Comparison of ENCODE assay signal across 19 cellular contexts in the genomic region with DNA sequence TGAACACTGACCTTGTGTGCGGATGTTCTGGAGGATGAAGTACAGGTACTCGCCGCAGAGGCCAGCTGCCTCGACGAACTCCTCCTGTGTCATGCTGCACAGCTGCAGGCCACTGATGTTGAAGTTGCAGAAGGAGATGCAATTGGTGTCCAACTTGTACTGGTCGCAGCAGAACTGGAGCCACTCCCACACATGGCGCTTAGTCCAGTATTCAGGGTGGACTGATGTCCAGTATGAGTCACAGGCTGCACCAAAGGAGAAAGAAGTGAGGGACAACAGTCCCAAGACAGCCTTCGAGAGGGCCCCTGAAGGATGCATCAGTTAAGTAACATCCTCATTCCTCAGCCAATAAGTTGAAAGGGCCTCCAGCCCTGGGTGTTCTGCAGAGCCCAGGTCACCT. TPM values are rescaled to one million over a fixed set of nuclear protein-coding genes. Genes with fewer than 3 reads are reported as not detected.
A peak's percentile ranks its signal among the peaks of the same experiment; 100 is the strongest.
DNase-seq lines count a peak whose midpoint lies in the region; ATAC-seq, FAIRE-seq and TF ChIP-seq lines count a peak whose summit lies in the region.
"Had no signal": no experiment of that assay in that cellular context is flagged by ENCODE, and none has a peak within 500 bp of the region (broad histone marks: within the 10 kb centered on the region; RNA-seq: fewer than 3 reads in every experiment).

No MANE protein-coding gene starts in this region.

- no peak overlapping the region for H2BK15ac ChIP-seq in neuronal stem cell (ENCODE audit: low read length)

- CTCF ChIA-PET in K562 (lab: Yijun Ruan, JAX; ENCODE audit: low intra/inter-chr PET ratio) = interaction anchor here (1.1 to 2.7 kb wide), 4 partner anchors 127 to 398 kb away, joined by 3 to 14 read pairs (median 8); no protein-coding TSS in a partner anchor

- TF ChIP-seq EP300 in K562 (IDR thresholded peaks at IDR 0.05; ENCODE audit: low read length) = no peak

- in situ Hi-C loops in GM23248 (cut with MboI) = loop anchor here (10.0 kb wide), 1 partner anchor 319 kb away; no protein-coding TSS in a partner anchor
- in situ Hi-C loops in K562 (cut with MboI) = loop anchor here (25.0 kb wide), 1 partner anchor 681 kb away; no protein-coding TSS in a partner anchor

- H3K4me1 ChIP-seq in GM23248 (ENCODE audit: insufficient read depth) (no peaks in the 10 kb centered on the region), K562 (replicated peaks in 1 of 2; ENCODE audit: control insufficient read depth in 2 of 2, insufficient read depth in 2 of 2, low read length in 2 of 2) (peaks cover 0 to 4% of the 10 kb centered on the region in 2 experiments; a peak in 2 of 5 replicates), neuronal stem cell (ENCODE audit: control insufficient read depth in 2 of 2, insufficient read depth in 1 of 2, low read depth in 1 of 2, low read length in 2 of 2) (peaks cover 0 to 7% of the 10 kb centered on the region in 2 donors)
- H3K4me1 ChIP-seq: BLaER1 had no signal

- H4K8ac ChIP-seq in neuronal stem cell (ENCODE audit: low read depth, low read length) = no peak overlapping the region

- no peaks in the 10 kb centered on the region for H3K9me1 ChIP-seq in K562 (ENCODE audit: control insufficient read depth, insufficient read depth, low read length)

- H3K27me3 Mint-ChIP-seq in immature natural killer cell (ENCODE audit: low read depth in 3 of 3) = peaks cover 0 to 7% (median 5%) of the 10 kb centered on the region in 3 donors

- H2AFZ ChIP-seq in GM23248 = no peak overlapping the region
- H2AFZ ChIP-seq in K562 (ENCODE audit: low read depth, low read length) = no peak overlapping the region
- no peak overlapping the region for H2AFZ ChIP-seq in neuronal stem cell (ENCODE audit: low read length)

- no peak overlapping the region for H3K23ac ChIP-seq in neuronal stem cell (ENCODE audit: low read depth, low read length, poor library complexity)

- H2BK5ac ChIP-seq in neuronal stem cell (ENCODE audit: low read length) = no peak overlapping the region

- no peaks in the 10 kb centered on the region for H4K20me1 ChIP-seq in GM23248 (ENCODE audit: insufficient read depth)
- H4K20me1 ChIP-seq in K562 (replicated peaks; ENCODE audit: control insufficient read depth, insufficient read depth, low read length) = 0 out of 2 replicates have a peak, but pooled peaks cover 4% of the 10 kb centered on the region
- H4K20me1 ChIP-seq: BLaER1 had no signal

- H3K27ac Mint-ChIP-seq in immature natural killer cell = no peak overlapping the region
- H3K27ac Mint-ChIP-seq: CD14-positive monocyte; CD8-positive, alpha-beta memory T cell; H9; IgD-negative memory B cell had no signal

- no peak for TF ChIP-seq POLR2A in K562 (conservative IDR thresholded peaks at IDR 0.05)

- H3K4me3 ChIP-seq in GM23248 = no peak overlapping the region
- H3K4me3 ChIP-seq in K562 = no peak overlapping the region
- H3K4me3 ChIP-seq in neuronal stem cell (ENCODE audit: low read length in 2 of 2) = no peak overlapping the region
- H3K4me3 ChIP-seq: BLaER1 had no signal

- POLR2A ChIA-PET in K562 (lab: Yijun Ruan, JAX) = no interaction called here

- H2AK5ac ChIP-seq in neuronal stem cell (ENCODE audit: low read depth, low read length) = peak overlapping the region; percentile 16

- peak overlapping the region; percentile 53 for H3K18ac ChIP-seq in neuronal stem cell (ENCODE audit: low read length)

- intact Hi-C loops in K562 (cut with micrococcal nuclease) = loop anchor here (1.0 to 10.0 kb wide), 3 partner anchors 127 to 499 kb away; a partner anchor contains a TSS

- no peak overlapping the region for H3K4me2 ChIP-seq in GM23248 (ENCODE audit: unreplicated experiment)
- H3K4me2 ChIP-seq in K562 (ENCODE audit: insufficient read depth, low read length) = no peak overlapping the region
- no peak overlapping the region for H3K4me2 ChIP-seq in neuronal stem cell (ENCODE audit: insufficient read depth, low read length, poor library complexity, severe bottlenecking)
- H3K4me2 ChIP-seq: BLaER1 had no signal

- no peak overlapping the region for H3K4me3 Mint-ChIP-seq in immature natural killer cell
- H3K4me3 Mint-ChIP-seq: CD8-positive, alpha-beta memory T cell; H9; IgD-negative memory B cell had no signal

- peak overlapping the region; percentile 19 for H3K4ac ChIP-seq in neuronal stem cell (ENCODE audit: low read length)

- H3K27me3 ChIP-seq in GM23248 (replicated peaks; ENCODE audit: insufficient read depth) (peaks cover 11% of the 10 kb centered on the region; the same call in 1 of the 2 replicates), K562 (ENCODE audit: control insufficient read depth in 2 of 2, insufficient read depth in 2 of 2, low read length in 2 of 2) (peaks cover 7 to 44% of the 10 kb centered on the region in 2 experiments; a peak in 4 of 5 replicates), neuronal stem cell (ENCODE audit: control insufficient read depth in 3 of 3, insufficient read depth in 3 of 3, low read depth in 1 of 3, low read length in 3 of 3) (peaks cover 0 to 7% (median 0%) of the 10 kb centered on the region in 3 experiments)
- H3K27me3 ChIP-seq: BLaER1 had no signal

- H3K9ac ChIP-seq in GM23248 (no peak overlapping the region), K562 (ENCODE audit: insufficient read depth in 1 of 2, low read depth in 2 of 2, low read length in 2 of 2) (no peak overlapping the region), neuronal stem cell (ENCODE audit: low read depth, low read length, poor library complexity) (no peak overlapping the region)
- H3K9ac ChIP-seq: BLaER1 had no signal

- no peak for FAIRE-seq in K562 (lab: Jason Lieb, UNC)
- FAIRE-seq: HTR-8/SVneo had no signal

- no peaks in the 10 kb centered on the region for H3K9me2 ChIP-seq in GM23248 (ENCODE audit: insufficient read depth)

- H3K9me3 ChIP-seq in GM23248 (ENCODE audit: low read depth) = no peaks in the 10 kb centered on the region
- no peaks in the 10 kb centered on the region for H3K9me3 ChIP-seq in K562 (replicated peaks; ENCODE audit: control insufficient read depth, insufficient read depth, low read depth, low read length)
- no peaks in the 10 kb centered on the region for H3K9me3 ChIP-seq in neuronal stem cell (replicated peaks in 1 of 2; ENCODE audit: control insufficient read depth in 2 of 2, insufficient read depth in 1 of 2, low read depth in 1 of 2, low read length in 2 of 2)
- H3K9me3 ChIP-seq: BLaER1 had no signal

- no peak overlapping the region for H4K91ac ChIP-seq in neuronal stem cell (ENCODE audit: low read depth, low read length, poor library complexity)

- WGBS in GM23248 (ENCODE audit: low coverage in 1 of 2, low lambda C conversion rate in 2 of 2, missing lambda C conversion rate in 2 of 2), 2 experiments = 64 to 70% methylated on average over 8 of the region's 8 CpGs
- 0% methylated on average over 8 of the region's 8 CpGs for WGBS in K562 (ENCODE audit: insufficient coverage, low coverage, missing lambda C conversion rate)
- no CpG with 5 or more reads among the region's 8 CpGs for WGBS in neuronal stem cell (ENCODE audit: extremely low coverage in 2 of 2, insufficient read length in 2 of 2, insufficient replicate concordance in 1 of 2), 2 donors

- no peak for TF ChIP-seq RAD21 in K562 (CRISPR knock-in tag; conservative IDR thresholded peaks at IDR 0.05 in 1 of 2, IDR thresholded peaks at IDR 0.05 in 1 of 2)

- H3K9me3 Mint-ChIP-seq in immature natural killer cell = no peaks in the 10 kb centered on the region
- H3K9me3 Mint-ChIP-seq: CD8-positive, alpha-beta memory T cell; H9; IgD-negative memory B cell had no signal

- H3K4me1 Mint-ChIP-seq in immature natural killer cell = no peaks in the 10 kb centered on the region
- H3K4me1 Mint-ChIP-seq: CD8-positive, alpha-beta memory T cell had no signal

- peak; percentile 47 for ATAC-seq in K562
- no peak for ATAC-seq in GM21576 (IDR thresholded peaks at IDR 0.05; ENCODE audit: unreplicated experiment)

- no peak overlapping the region for H2BK12ac ChIP-seq in neuronal stem cell (ENCODE audit: low read length)

- peak; percentile 14 for DNase-seq in A172 (ENCODE audit: low spot score)
- peak; percentile 15 for DNase-seq in GM23248
- peak in 1 of 4 experiments; percentile 25 for DNase-seq in K562 (ENCODE audit: extremely low read depth in 1 of 4, low spot score in 3 of 4)
- DNase-seq in neuronal stem cell (ENCODE audit: low spot score) = no peak
- no peak for DNase-seq in immature natural killer cell
- DNase-seq in NCI-H82 treated with DMSO at 0.1 percent for 48 hours (lab: John Stamatoyannopoulos, UW; ENCODE audit: unreplicated experiment) = no peak
- no peak for DNase-seq in NCI-H187 treated with DMSO at 0.1 percent for 48 hours (lab: John Stamatoyannopoulos, UW)
- DNase-seq: DMS 273 treated with DMSO at 0.1 percent for 48 hours, GOT3 had no signal

- H3K79me2 ChIP-seq in GM23248 (ENCODE audit: insufficient read depth) = no peaks in the 10 kb centered on the region
- no peaks in the 10 kb centered on the region for H3K79me2 ChIP-seq in K562 (ENCODE audit: control insufficient read depth, insufficient read depth, low read length)

- H3K79me1 ChIP-seq in neuronal stem cell (ENCODE audit: low read depth, low read length) = no peaks in the 10 kb centered on the region

- H3K14ac ChIP-seq in neuronal stem cell (ENCODE audit: low read length) = no peak overlapping the region

- H3F3A ChIP-seq in GM23248 (ENCODE audit: insufficient read depth) = no peaks in the 10 kb centered on the region

- TF ChIP-seq CTCF in K562 (IDR thresholded peaks at IDR 0.05 in 2 of 3, conservative IDR thresholded peaks at IDR 0.05 in 1 of 3; ENCODE audit: insufficient read depth in 2 of 3, low read depth in 1 of 3, low read length in 3 of 3) = no peak

- H2BK120ac ChIP-seq in neuronal stem cell (ENCODE audit: low read depth, low read length) = no peak overlapping the region

- H3K36me3 Mint-ChIP-seq in immature natural killer cell = no peaks in the 10 kb centered on the region
- H3K36me3 Mint-ChIP-seq: CD14-positive monocyte; CD8-positive, alpha-beta memory T cell; IgD-negative memory B cell had no signal

- BruUV-seq in K562 (replicated peaks; lab: Mats Ljungman, UMichigan) = no TSS peak

- H3K36me3 ChIP-seq in GM23248 (ENCODE audit: low read depth) = no peaks in the 10 kb centered on the region
- no peaks in the 10 kb centered on the region for H3K36me3 ChIP-seq in K562 (ENCODE audit: control insufficient read depth, insufficient read depth, low read length)
- no peaks in the 10 kb centered on the region for H3K36me3 ChIP-seq in neuronal stem cell (replicated peaks in 1 of 2; ENCODE audit: control insufficient read depth in 2 of 2, insufficient read depth in 2 of 2, low read length in 2 of 2)
- H3K36me3 ChIP-seq: BLaER1 had no signal

- H3K27ac ChIP-seq in GM23248 (no peak overlapping the region), K562 (ENCODE audit: extremely low read depth, low read depth, low read length) (no peak overlapping the region), neuronal stem cell (replicated peaks; ENCODE audit: low read length) (no peak overlapping the region)
- H3K27ac ChIP-seq: 22Rv1, BLaER1 had no signal

RNA-seq across cellular contexts. Expression of a gene that starts 20.1 kb away (rescaled TPM):
- total RNA-seq in A172 (2014; rRNA removed; shearing (Covaris generic)) = not detected in 2 replicates
- not detected in 2 replicates for total RNA-seq in GM23248 (2014; rRNA removed; shearing (Covaris generic))
- polyA plus RNA-seq in GM23248 (2016; fragmentation: Nextera tagmentation; extraction: Ambion mirVana) = not detected in 2 replicates
- not detected in 2 replicates for total RNA-seq in K562 (2011; cell fraction: chromatin; rRNA removed; ENCODE audit: low replicate concordance)
- not detected in 2 replicates for total RNA-seq in K562 (2011; cell fraction: nucleolus; rRNA removed)
- total RNA-seq in K562 (2011; cell fraction: nucleoplasm; rRNA removed) = not detected in 2 replicates
- not detected in 2 replicates for total RNA-seq in K562 (2014; rRNA removed)
- not detected in 2 replicates for total RNA-seq in K562 (2014; rRNA removed; fragmentation: Illumina TruSeq; extraction: Trizol)
- total RNA-seq in K562 (2015; rRNA removed; fragmentation: Illumina TruSeq; extraction: Trizol) = not detected in 2 replicates
- total RNA-seq in K562 (2021) = not detected in 2 replicates
- not detected in 2 replicates for polyA plus RNA-seq in K562 (2011; rRNA removed)
- not detected in 2 replicates for polyA plus RNA-seq in K562 (2011; cell fraction: cytosol; rRNA removed)
- polyA plus RNA-seq in K562 (2011; cell fraction: nucleus; rRNA removed) = not detected in 2 replicates
- not detected in 2 replicates for polyA plus RNA-seq in K562 (2012)
- not detected in 2 replicates for polyA plus RNA-seq in K562 (2014; fragmentation: Illumina TruSeq; extraction: Trizol)
- not detected for polyA plus RNA-seq in K562 (2014; fragmentation: Nextera tagmentation; extraction: Ambion mirVana)
- polyA plus RNA-seq in K562 (2014; rRNA removed) = not detected in 2 replicates
- not detected in 2 replicates for polyA minus RNA-seq in K562 (2011; rRNA and poly(A)+ RNA removed)
- not detected in 2 replicates for polyA minus RNA-seq in K562 (2011; cell fraction: cytosol; rRNA and poly(A)+ RNA removed)
- not detected in 2 replicates for polyA minus RNA-seq in K562 (2011; cell fraction: nucleus; rRNA and poly(A)+ RNA removed)
- 0.04 TPM for polyA plus RNA-seq in neuronal stem cell (2013, experiment 1 of 2)
- not detected for polyA plus RNA-seq in neuronal stem cell (2013, experiment 2 of 2)
- not detected for polyA plus RNA-seq in immature natural killer cell
- total RNA-seq: A673; CD8-positive, alpha-beta memory T cell; H9 had no signal
- polyA plus RNA-seq: AG04450; CD14-positive monocyte; CD8-positive, alpha-beta memory T cell; IgD-negative memory B cell had no signal

RNA-seq across cellular contexts. Expression of a gene that starts 54.7 kb away (rescaled TPM):
- total RNA-seq in A172 (2014; rRNA removed; shearing (Covaris generic)) = 61.6 and 71.1 TPM in 2 replicates
- 49.4 and 57.0 TPM in 2 replicates for total RNA-seq in GM23248 (2014; rRNA removed; shearing (Covaris generic))
- polyA plus RNA-seq in GM23248 (2016; fragmentation: Nextera tagmentation; extraction: Ambion mirVana) (52.5 and 54.5 TPM in 2 replicates), K562 (2011; rRNA removed) (143 and 183 TPM in 2 replicates), K562 (2014; fragmentation: Illumina TruSeq; extraction: Trizol) (126 and 162 TPM in 2 replicates), K562 (2014; fragmentation: Nextera tagmentation; extraction: Ambion mirVana) (100 to 1,000 TPM; 114 to 172 TPM), K562 (2014; rRNA removed) (99.1 and 110 TPM in 2 replicates), immature natural killer cell (100 to 1,000 TPM in 2 of 3 donors, 10 to 100 TPM in 1; 97.5 to 192 (median 153) TPM)
- 61.5 and 103 TPM in 2 replicates for total RNA-seq in K562 (2011; cell fraction: chromatin; rRNA removed; ENCODE audit: low replicate concordance)
- total RNA-seq in K562 (2011; cell fraction: nucleolus; rRNA removed) = 44.7 and 51.1 TPM in 2 replicates
- 61.4 and 65.7 TPM in 2 replicates for total RNA-seq in K562 (2011; cell fraction: nucleoplasm; rRNA removed)
- total RNA-seq in K562 (2014; rRNA removed) (93.2 and 103 TPM in 2 replicates), K562 (2014; rRNA removed; fragmentation: Illumina TruSeq; extraction: Trizol) (115 and 124 TPM in 2 replicates), K562 (2015; rRNA removed; fragmentation: Illumina TruSeq; extraction: Trizol) (96.7 and 101 TPM in 2 replicates), K562 (2021) (86.7 and 95.1 TPM in 2 replicates)
- polyA plus RNA-seq in K562 (2011; cell fraction: cytosol; rRNA removed) = 127 and 140 TPM in 2 replicates
- polyA plus RNA-seq in K562 (2011; cell fraction: nucleus; rRNA removed) = 99.0 and 115 TPM in 2 replicates
- polyA plus RNA-seq in K562 (2012) = 70.6 and 73.3 TPM in 2 replicates
- 104 and 133 TPM in 2 replicates for polyA minus RNA-seq in K562 (2011; rRNA and poly(A)+ RNA removed)
- 59.1 and 62.5 TPM in 2 replicates for polyA minus RNA-seq in K562 (2011; cell fraction: cytosol; rRNA and poly(A)+ RNA removed)
- 32.4 and 53.8 TPM in 2 replicates for polyA minus RNA-seq in K562 (2011; cell fraction: nucleus; rRNA and poly(A)+ RNA removed)
- polyA plus RNA-seq in neuronal stem cell (2013, experiment 1 of 2) = 15.7 TPM
- polyA plus RNA-seq in neuronal stem cell (2013, experiment 2 of 2) = 15.9 TPM

Comparison
In these comparisons a context has a peak if more than half of its experiments do, and no peak if none do; other contexts are left out.
1. DNase-seq: peak in A172 (single experiment) and GM23248 (single experiment); none in neuronal stem cell (single experiment), immature natural killer cell (0 of 3), NCI-H82 treated with DMSO at 0.1 percent for 48 hours (single experiment) and NCI-H187 treated with DMSO at 0.1 percent for 48 hours (single experiment).